ENCODE assay signal across 1 cellular context in the genomic region with DNA sequence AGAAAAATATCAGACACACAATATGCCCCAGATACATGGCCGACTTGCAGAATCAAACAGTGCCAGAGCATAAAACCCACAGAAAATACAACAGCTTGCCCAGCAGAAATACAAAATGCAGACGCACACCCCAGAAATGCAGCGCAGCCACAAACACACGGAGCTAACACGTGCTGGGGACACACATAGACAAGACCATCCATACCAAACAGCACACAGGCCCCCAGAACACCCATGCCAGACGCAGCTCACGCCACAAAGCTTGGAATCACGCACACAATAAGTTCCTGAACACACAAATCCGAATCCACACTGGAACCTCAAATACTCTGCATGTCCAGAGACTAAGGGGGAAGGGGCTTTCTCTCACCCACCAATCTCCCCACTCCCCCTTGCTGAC.
TF ChIP-seq lines count a peak whose summit lies in the region.

No MANE protein-coding gene starts in this region.

TF ChIP-seq in K562, 482 proteins besides CTCF, POLR2A, EP300 and RAD21:
- TF ChIP-seq ZBTB7A (IDR thresholded peaks at IDR 0.05; ENCODE audit: borderline replicate concordance, control insufficient read depth, low read depth, low read length) (peak; percentile 37; the same call in 1 of the 2 replicates), HEY1 (CRISPR knock-in tag; IDR thresholded peaks at IDR 0.05; ENCODE audit: borderline replicate concordance) (no peak), SUPT5H (IDR thresholded peaks at IDR 0.05) (peak; percentile 36), PHF21A (IDR thresholded peaks at IDR 0.05; ENCODE audit: borderline replicate concordance, low read depth) (no peak)
